Comparison of ENCODE assay signal across 10 cellular contexts in the genomic region with DNA sequence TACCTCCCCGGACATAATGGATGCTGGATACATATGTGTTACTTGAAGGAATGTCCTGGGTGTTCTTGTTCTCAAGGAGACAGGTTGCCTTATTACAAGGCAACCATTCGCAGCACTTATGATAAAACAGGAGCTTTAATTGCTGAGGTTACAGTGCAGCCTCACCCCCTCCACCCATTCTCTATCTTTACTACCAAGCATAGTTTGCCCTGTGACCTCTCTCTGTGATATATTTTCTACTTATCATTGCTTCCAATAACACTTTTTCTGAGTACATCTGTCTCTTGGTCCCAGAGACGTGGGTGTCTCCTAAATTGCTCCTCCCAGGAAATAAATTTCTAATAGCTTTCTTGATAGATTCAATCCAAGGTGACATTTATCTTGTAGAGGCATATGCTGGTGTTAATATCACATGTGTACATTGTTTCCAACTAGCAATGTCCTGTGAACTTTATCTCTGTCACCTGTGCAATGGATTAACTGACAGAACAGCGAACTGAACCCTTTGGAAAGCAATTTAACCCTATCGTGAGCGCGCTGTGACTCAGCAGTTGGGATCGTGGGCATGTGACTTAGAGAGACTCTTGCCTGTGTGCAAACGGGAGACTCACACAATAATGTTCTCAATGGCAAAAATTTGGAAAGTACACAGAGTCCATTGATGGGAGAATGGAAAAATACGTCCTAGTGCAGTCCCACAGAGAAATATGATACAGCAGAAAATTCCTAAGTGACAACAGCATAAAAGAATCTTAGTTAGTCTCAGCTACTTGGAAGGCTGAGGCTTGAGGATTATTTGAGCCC. TPM values are rescaled to one million over a fixed set of nuclear protein-coding genes. Genes with fewer than 3 reads are reported as not detected.
DNase-seq lines count a peak whose midpoint lies in the region; ATAC-seq, FAIRE-seq and TF ChIP-seq lines count a peak whose summit lies in the region.
"Had no signal": no experiment of that assay in that cellular context is flagged by ENCODE, and none has a peak within 500 bp of the region (broad histone marks: within the 10 kb centered on the region; RNA-seq: fewer than 3 reads in every experiment).

No MANE protein-coding gene starts in this region.

- POLR2A ChIA-PET in WTC11 (lab: Charles Lee), result interaction anchor here (0.5 kb wide), 2 partner anchors 10 to 15 kb away, joined by 4 read pairs; no protein-coding TSS in a partner anchor

- CTCF ChIA-PET in WTC11 (lab: Charles Lee), result interaction anchor here (0.7 to 4.9 kb wide), 3 partner anchors 9 to 221 kb away, joined by 3 to 46 read pairs (median 3); no protein-coding TSS in a partner anchor

- H3K9me3 Mint-ChIP-seq in WTC11, result no peaks in the 10 kb centered on the region
- H3K9me3 Mint-ChIP-seq in activated T-cell treated with anti-CD3 and anti-CD28 coated beads, Interleukin-2, amount 50 U/mL, for 4 hours, result no peaks in the 10 kb centered on the region

- FAIRE-seq in urothelium cell line (lab: Jason Lieb, UNC), result no peak

- no peaks in the 10 kb centered on the region for H3K36me3 Mint-ChIP-seq in WTC11
- H3K36me3 Mint-ChIP-seq in activated T-cell treated with anti-CD3 and anti-CD28 coated beads, Interleukin-2, amount 50 U/mL, for 4 hours (ENCODE audit: insufficient read depth), result no peaks in the 10 kb centered on the region

- TF ChIP-seq CTCF in WTC11 (IDR thresholded peaks at IDR 0.05), result no peak

- H3K27me3 Mint-ChIP-seq in WTC11 (ENCODE audit: low read depth), result peaks cover 18% of the 10 kb centered on the region
- peaks cover 3% of the 10 kb centered on the region for H3K27me3 Mint-ChIP-seq in activated T-cell treated with anti-CD3 and anti-CD28 coated beads, Interleukin-2, amount 50 U/mL, for 4 hours (ENCODE audit: low read depth)

- 0 out of 2 replicates have a peak, but pooled peaks cover 2% of the 10 kb centered on the region for H3K4me1 Mint-ChIP-seq in WTC11
- no peaks in the 10 kb centered on the region for H3K4me1 Mint-ChIP-seq in activated T-cell treated with anti-CD3 and anti-CD28 coated beads, Interleukin-2, amount 50 U/mL, for 4 hours (ENCODE audit: low read depth)

- no peak overlapping the region for H3K27ac Mint-ChIP-seq in WTC11

- DNase-seq in NCI-H82 (lab: John Stamatoyannopoulos, UW) (peak; percentile 16), NCI-H82 treated with DMSO at 0.1 percent for 48 hours (lab: John Stamatoyannopoulos, UW; ENCODE audit: unreplicated experiment) (no peak), WTC11 (ENCODE audit: low spot score) (no peak), hepatic stellate cell (ENCODE audit: low spot score) (peak; percentile 60), urothelium cell line (ENCODE audit: low spot score) (peak; percentile 70), D341Med (ENCODE audit: low spot score) (no peak), NCI-H1105 (lab: John Stamatoyannopoulos, UW) (no peak)
- no peak for DNase-seq in activated T-cell treated with anti-CD3 and anti-CD28 coated beads, Interleukin-2, amount 50 U/mL, for 4 hours
- DNase-seq: activated effector memory CD4-positive, alpha-beta T cell treated with anti-CD3 and anti-CD28 coated beads, Interleukin-2, amount 50 U/mL, for 16 hours; heart left ventricle had no signal

- ATAC-seq in WTC11, result no peak
- no peak for ATAC-seq in activated T-cell treated with anti-CD3 and anti-CD28 coated beads, Interleukin-2, amount 50 U/mL, for 4 hours
- ATAC-seq: heart left ventricle had no signal

- no peak overlapping the region for H3K4me3 Mint-ChIP-seq in WTC11
- no peak overlapping the region for H3K4me3 Mint-ChIP-seq in activated T-cell treated with anti-CD3 and anti-CD28 coated beads, Interleukin-2, amount 50 U/mL, for 4 hours

TF ChIP-seq in WTC11, 78 proteins besides CTCF, POLR2A, EP300 and RAD21:
- TF ChIP-seq GABPB1 (CRISPR knock-in tag; IDR thresholded peaks at IDR 0.05) (0 out of 2 replicates have a peak, but pooled peaks have one; percentile 18), GTF2I (CRISPR knock-in tag; conservative IDR thresholded peaks at IDR 0.05) (no peak)

RNA-seq across cellular contexts. Expression of gene MAP2K2, which starts 6.9 kb away (rescaled TPM):
- total RNA-seq in WTC11 (2021), result 175 to 177 TPM (median 176 TPM) in 3 replicates
- total RNA-seq in activated T-cell treated with anti-CD3 and anti-CD28 coated beads, Interleukin-2, amount 50 U/mL, for 4 hours, result 100 to 1,000 TPM; 136 to 143 (median 139) TPM

RNA-seq across cellular contexts. Expression of gene CREB3L3, which starts 22.6 kb away (rescaled TPM):
- 0.09 to 0.46 TPM in 2 of 3 replicates, not detected in the other for total RNA-seq in WTC11 (2021)
- under 1 TPM in 1 of 3 donors, not detected in 2; 0.08 TPM for total RNA-seq in activated T-cell treated with anti-CD3 and anti-CD28 coated beads, Interleukin-2, amount 50 U/mL, for 4 hours
- total RNA-seq: heart left ventricle had no signal

RNA-seq across cellular contexts. Expression of gene SIRT6, which starts 51.5 kb away (rescaled TPM):
- 27.2 to 29.9 TPM (median 28.1 TPM) in 3 replicates for total RNA-seq in WTC11 (2021)
- total RNA-seq in activated T-cell treated with anti-CD3 and anti-CD28 coated beads, Interleukin-2, amount 50 U/mL, for 4 hours, result 10 to 100 TPM; 42.9 to 48.2 (median 43.9) TPM

RNA-seq across cellular contexts. Expression of gene ANKRD24, which starts 51.7 kb away (rescaled TPM):
- 11.3 to 15.0 TPM (median 14.8 TPM) in 3 replicates for total RNA-seq in WTC11 (2021)
- total RNA-seq in activated T-cell treated with anti-CD3 and anti-CD28 coated beads, Interleukin-2, amount 50 U/mL, for 4 hours, result under 1 TPM; 0.25 to 0.71 (median 0.26) TPM

Comparison
In these comparisons a context has a peak if more than half of its experiments do, and no peak if none do; other contexts are left out.
1. DNase-seq: peak in NCI-H82 (single experiment), hepatic stellate cell (single experiment) and urothelium cell line (single experiment); none in NCI-H82 treated with DMSO at 0.1 percent for 48 hours (single experiment), WTC11 (single experiment), D341Med (single experiment), NCI-H1105 (single experiment) and activated T-cell treated with anti-CD3 and anti-CD28 coated beads, Interleukin-2, amount 50 U/mL, for 4 hours (single experiment).